In the genomic region with DNA sequence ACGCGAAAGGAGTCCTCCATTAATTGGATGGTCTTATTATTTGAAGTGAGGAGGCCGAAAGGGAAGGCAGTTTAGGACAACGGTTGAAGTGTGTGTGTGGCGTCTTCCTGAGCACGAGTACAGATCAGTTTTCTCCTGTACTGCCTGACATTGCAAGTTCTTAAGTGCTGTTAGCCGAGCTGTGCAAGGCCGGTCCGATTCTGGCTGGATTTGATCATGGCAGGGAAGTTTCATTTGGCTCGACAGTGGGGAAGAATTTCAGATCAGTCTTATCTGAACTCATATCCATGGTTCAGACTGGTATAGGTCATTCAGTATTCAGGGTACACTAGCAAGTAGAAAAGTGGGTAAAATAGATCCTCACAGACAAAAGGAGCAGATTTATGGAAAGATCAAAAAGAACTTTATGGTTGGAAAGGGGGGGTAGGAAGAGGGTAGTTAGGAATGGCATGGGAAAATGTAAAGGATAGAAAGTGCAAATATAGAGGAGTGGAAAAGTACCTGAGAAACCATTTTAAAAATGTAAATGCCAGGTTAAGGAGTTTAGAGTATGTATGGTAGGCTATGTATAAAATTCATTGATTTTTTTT, we compare ENCODE assay signal across 8 cellular contexts. TPM values are rescaled to one million over a fixed set of nuclear protein-coding genes. Genes with fewer than 3 reads are reported as not detected.
DNase-seq lines count a peak whose midpoint lies in the region; TF ChIP-seq lines count a peak whose summit lies in the region.

No MANE protein-coding gene starts in this region.

- no peak overlapping the region for H2BK12ac ChIP-seq in neuronal stem cell (ENCODE audit: low read length)

- H3K18ac ChIP-seq in neuronal stem cell (ENCODE audit: low read length), result peak overlapping the region; percentile 94

- no peaks in the 10 kb centered on the region for H3K9me3 ChIP-seq in BLaER1
- H3K9me3 ChIP-seq in endocrine pancreas (ENCODE audit: control insufficient read depth, low read length), result no peaks in the 10 kb centered on the region
- H3K9me3 ChIP-seq in neuronal stem cell (replicated peaks in 1 of 2; ENCODE audit: control insufficient read depth in 2 of 2, insufficient read depth in 1 of 2, low read depth in 1 of 2, low read length in 2 of 2), result no peaks in the 10 kb centered on the region

- H2AK5ac ChIP-seq in neuronal stem cell (ENCODE audit: low read depth, low read length), result no peak overlapping the region

- H3K36me3 ChIP-seq in BLaER1 (peaks cover 22% of the 10 kb centered on the region), endocrine pancreas (ENCODE audit: control insufficient read depth, insufficient read depth, low read length) (no peaks in the 10 kb centered on the region), neuronal stem cell (replicated peaks in 1 of 2; ENCODE audit: control insufficient read depth in 2 of 2, insufficient read depth in 2 of 2, low read length in 2 of 2) (peaks cover 2 to 58% of the 10 kb centered on the region in 2 donors)

- H3K27me3 ChIP-seq in BLaER1 (no peaks in the 10 kb centered on the region), endocrine pancreas (ENCODE audit: control insufficient read depth, insufficient read depth, low read length) (no peaks in the 10 kb centered on the region), neuronal stem cell (ENCODE audit: control insufficient read depth in 3 of 3, insufficient read depth in 3 of 3, low read depth in 1 of 3, low read length in 3 of 3) (no peaks in the 10 kb centered on the region)

- H3K9me3 Mint-ChIP-seq in HFFc6, result no peaks in the 10 kb centered on the region

- TF ChIP-seq CTCF in HFFc6 (IDR thresholded peaks at IDR 0.05), result no peak

- H3K4me1 ChIP-seq in BLaER1, result peaks cover 39% of the 10 kb centered on the region
- peaks cover 6% of the 10 kb centered on the region for H3K4me1 ChIP-seq in endocrine pancreas (ENCODE audit: control insufficient read depth, insufficient read depth, low read length)
- peaks cover 0 to 7% of the 10 kb centered on the region in 2 donors for H3K4me1 ChIP-seq in neuronal stem cell (ENCODE audit: control insufficient read depth in 2 of 2, insufficient read depth in 1 of 2, low read depth in 1 of 2, low read length in 2 of 2)

- H3K4me3 ChIP-seq in BLaER1 (peak overlapping the region; percentile 74), endocrine pancreas (ENCODE audit: control insufficient read depth, insufficient read depth, low read length) (peak overlapping the region; percentile 98), neuronal stem cell (ENCODE audit: low read length in 2 of 2) (peak overlapping the region; percentile 89 to 91)

- H3K9ac ChIP-seq in BLaER1 (peak overlapping the region; percentile 93), endocrine pancreas (ENCODE audit: control insufficient read depth, insufficient read depth, low read length) (peak overlapping the region; percentile 97), neuronal stem cell (ENCODE audit: low read depth, low read length, poor library complexity) (peak overlapping the region; percentile 96)

- no peak overlapping the region for H2BK15ac ChIP-seq in neuronal stem cell (ENCODE audit: low read length)

- no CpG with 5 or more reads among the region's 10 CpGs for WGBS in neuronal stem cell (ENCODE audit: extremely low coverage in 2 of 2, insufficient read length in 2 of 2, insufficient replicate concordance in 1 of 2), 2 donors

- no peaks in the 10 kb centered on the region for H3K27me3 Mint-ChIP-seq in HFFc6 (ENCODE audit: insufficient read depth)

- no peak overlapping the region for H3K4me3 Mint-ChIP-seq in HFFc6

- H3K4ac ChIP-seq in neuronal stem cell (ENCODE audit: low read length), result no peak overlapping the region

- H4K91ac ChIP-seq in neuronal stem cell (ENCODE audit: low read depth, low read length, poor library complexity), result no peak overlapping the region

- peaks cover 37% of the 10 kb centered on the region for H4K20me1 ChIP-seq in BLaER1

- H3K4me2 ChIP-seq in BLaER1 (peak overlapping the region; percentile 88), neuronal stem cell (ENCODE audit: insufficient read depth, low read length, poor library complexity, severe bottlenecking) (peak overlapping the region; percentile 65)

- peak overlapping the region; percentile 93 for H3K27ac ChIP-seq in BLaER1
- peak overlapping the region; percentile 94 for H3K27ac ChIP-seq in neuronal stem cell (replicated peaks; ENCODE audit: low read length)

- H2BK5ac ChIP-seq in neuronal stem cell (ENCODE audit: low read length), result peak overlapping the region; percentile 90

- no peak overlapping the region for H2BK120ac ChIP-seq in neuronal stem cell (ENCODE audit: low read depth, low read length)

- no peak overlapping the region for H4K8ac ChIP-seq in neuronal stem cell (ENCODE audit: low read depth, low read length)

- no peak overlapping the region for H3K27ac Mint-ChIP-seq in HFFc6

- peaks cover 33% of the 10 kb centered on the region for H3K4me1 Mint-ChIP-seq in HFFc6 (ENCODE audit: low read depth)

- no peak overlapping the region for H3K14ac ChIP-seq in neuronal stem cell (ENCODE audit: low read length)

- no peak overlapping the region for H3K23ac ChIP-seq in neuronal stem cell (ENCODE audit: low read depth, low read length, poor library complexity)

- DNase-seq in NCI-H2107 (lab: John Stamatoyannopoulos, UW) (peak; percentile 39), neuronal stem cell (ENCODE audit: low spot score) (no peak), HFFc6 (no peak), AG08396 (ENCODE audit: low spot score) (no peak), foreskin melanocyte (no peak)
- DNase-seq in effector CD4-positive, alpha-beta T cell, result no peak

- H3K36me3 Mint-ChIP-seq in HFFc6 (ENCODE audit: low read depth), result peaks cover 13% of the 10 kb centered on the region; the same call in 1 of the 2 replicates

- H2AFZ ChIP-seq in neuronal stem cell (ENCODE audit: low read length), result peak overlapping the region; percentile 94

- no peaks in the 10 kb centered on the region for H3K79me1 ChIP-seq in neuronal stem cell (ENCODE audit: low read depth, low read length)

RNA-seq across cellular contexts. Expression of a gene that starts 0.7 kb away (rescaled TPM):
- polyA plus RNA-seq in neuronal stem cell (2013, experiment 1 of 2), result 11.1 TPM
- polyA plus RNA-seq in neuronal stem cell (2013, experiment 2 of 2), result 11.5 TPM
- 1 to 10 TPM in 5 of 6 experiments, under 1 TPM in 1; 0.87 to 2.2 (median 1.5) TPM for total RNA-seq in HFFc6 (2021; fragmentation: NEBNext Ultra II Directional; extraction: Animal tissue kit (Norgen Biotek cat#: 25700))

RNA-seq across cellular contexts. Expression of a gene that starts 10.3 kb away (rescaled TPM):
- 105 TPM for polyA plus RNA-seq in neuronal stem cell (2013, experiment 1 of 2)
- 107 TPM for polyA plus RNA-seq in neuronal stem cell (2013, experiment 2 of 2)
- total RNA-seq in HFFc6 (2021; fragmentation: NEBNext Ultra II Directional; extraction: Animal tissue kit (Norgen Biotek cat#: 25700)), result 100 to 1,000 TPM; 304 to 395 (median 384) TPM
